ENCODE assay signal across 1 cellular context in the genomic region with DNA sequence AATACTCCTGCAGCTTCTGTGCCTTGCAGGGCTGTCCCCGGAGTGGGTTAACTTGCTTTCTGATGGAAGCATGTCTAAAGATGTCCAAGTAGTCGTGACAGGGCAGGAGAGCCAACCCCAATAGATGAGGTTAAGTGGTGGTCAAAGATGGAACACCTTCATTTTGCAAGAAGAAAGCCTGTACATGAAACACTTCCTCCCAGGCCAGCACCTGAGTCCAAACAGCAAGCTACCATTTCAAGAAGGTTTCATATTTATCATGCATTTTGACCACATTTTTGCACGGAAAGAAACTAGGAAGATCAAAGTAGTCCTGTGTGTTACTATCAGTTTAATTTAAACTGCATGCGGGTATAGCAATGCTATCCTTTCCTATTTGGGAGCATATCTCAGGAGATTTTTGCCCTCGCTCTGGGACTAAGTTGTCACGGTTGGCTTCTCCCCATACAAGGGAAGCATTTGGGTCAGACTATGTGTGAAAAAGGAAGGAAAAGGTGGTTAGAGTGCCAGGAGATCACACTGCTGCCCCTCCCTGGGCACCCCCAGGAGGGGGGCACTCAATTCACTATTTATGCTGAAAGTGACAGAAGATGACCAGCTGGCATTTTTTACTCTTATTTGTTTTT.
TF ChIP-seq lines count a peak whose summit lies in the region.

No MANE protein-coding gene starts in this region.

TF ChIP-seq in H1, 55 proteins besides CTCF, POLR2A, EP300 and RAD21 (continued from another document):
- no peak for TF ChIP-seq RFX5 (IDR thresholded peaks at IDR 0.05; ENCODE audit: borderline replicate concordance, low read depth, low read length)
- TF ChIP-seq, protein P1, sequence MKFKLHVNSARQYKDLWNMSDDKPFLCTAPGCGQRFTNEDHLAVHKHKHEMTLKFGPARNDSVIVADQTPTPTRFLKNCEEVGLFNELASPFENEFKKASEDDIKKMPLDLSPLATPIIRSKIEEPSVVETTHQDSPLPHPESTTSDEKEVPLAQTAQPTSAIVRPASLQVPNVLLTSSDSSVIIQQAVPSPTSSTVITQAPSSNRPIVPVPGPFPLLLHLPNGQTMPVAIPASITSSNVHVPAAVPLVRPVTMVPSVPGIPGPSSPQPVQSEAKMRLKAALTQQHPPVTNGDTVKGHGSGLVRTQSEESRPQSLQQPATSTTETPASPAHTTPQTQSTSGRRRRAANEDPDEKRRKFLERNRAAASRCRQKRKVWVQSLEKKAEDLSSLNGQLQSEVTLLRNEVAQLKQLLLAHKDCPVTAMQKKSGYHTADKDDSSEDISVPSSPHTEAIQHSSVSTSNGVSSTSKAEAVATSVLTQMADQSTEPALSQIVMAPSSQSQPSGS (IDR thresholded peaks at IDR 0.05; ENCODE audit: low read length) = no peak
- TF ChIP-seq SIX5 (IDR thresholded peaks at IDR 0.05; ENCODE audit: low read depth, low read length) = no peak
- TF ChIP-seq FOSL1 (IDR thresholded peaks at IDR 0.05; ENCODE audit: insufficient read depth, low read depth, low read length) = no peak
- TF ChIP-seq KDM1A (IDR thresholded peaks at IDR 0.05; ENCODE audit: borderline replicate concordance, low read length) = no peak
- TF ChIP-seq CEBPB (IDR thresholded peaks at IDR 0.05; ENCODE audit: low read depth, low read length) = no peak
